ENCODE assay signal across 8 cellular contexts in genomic region chr19:18192673-18193387, GRCh38. TPM values are rescaled to one million over a fixed set of nuclear protein-coding genes. Genes with fewer than 3 reads are reported as not detected.
A peak's percentile ranks its signal among the peaks of the same experiment; 100 is the strongest.
DNase-seq lines count a peak whose midpoint lies in the region; ATAC-seq and TF ChIP-seq lines count a peak whose summit lies in the region.

Gene MPV17L2, plus strand, starts transcription at chr19:18193218. Its CDS starts 64 bp downstream, at chr19:18193282.

- H3K9me3 ChIP-seq in left lung, result no peaks in the 10 kb centered on the region

- H3K36me3 ChIP-seq in left lung, result peaks cover 0 to 20% of the 10 kb centered on the region in 2 donors

- H3K4me3 ChIP-seq in left lung, result peak within 1 kb of the TSS; percentile 67 to 87

- no peak for TF ChIP-seq CTCF in left lung (IDR thresholded peaks at IDR 0.05)

- ATAC-seq in GM19395 (IDR thresholded peaks at IDR 0.05; ENCODE audit: unreplicated experiment) (peak; percentile 88), HG03565 (IDR thresholded peaks at IDR 0.05; ENCODE audit: unreplicated experiment) (peak; percentile 68), left lung (peak; percentile 94)

- peaks cover 16 to 24% of the 10 kb centered on the region in 2 donors for H3K4me1 ChIP-seq in left lung

- DNase-seq in C1 segment of cervical spinal cord (lab: John Stamatoyannopoulos, UW) (peak; percentile 94 to 100 (median 99)), NCI-H774 (lab: John Stamatoyannopoulos, UW) (peak; percentile 99), dermis blood vessel endothelial cell (peak; percentile 100), left lung (peak; percentile 98 to 100)
- peak; percentile 98 to 99 for DNase-seq in activated CD4-positive, alpha-beta T cell treated with anti-CD3 and anti-CD28 coated beads, Interleukin-2, amount 50 U/mL, for 48 hours
- DNase-seq in stimulated activated CD4-positive, alpha-beta T cell treated with anti-CD3 and anti-CD28 coated beads, Interleukin-2, amount 100 ng/mL, for 48 hours, result peak; percentile 93 to 95

- H3K27me3 ChIP-seq in left lung, result no peaks in the 10 kb centered on the region

- peak within 1 kb of the TSS; percentile 93 to 100 for H3K27ac ChIP-seq in left lung

- intact Hi-C loops in left lung (cut with DNase I), result no loop called here

RNA-seq across cellular contexts. Expression of gene MPV17L2, which starts in this region (rescaled TPM):
- 15.3 and 19.3 TPM in 2 replicates for total RNA-seq in dermis blood vessel endothelial cell
- total RNA-seq in left lung, result 10 to 100 TPM; 10.3 to 14.8 TPM

Comparison
In these comparisons a context has a peak if more than half of its experiments do, and no peak if none do; other contexts are left out.
1. Peak in every context shown above with its lines: DNase-seq, ATAC-seq, H3K4me3 ChIP-seq and H3K27ac ChIP-seq.